In the genomic region with DNA sequence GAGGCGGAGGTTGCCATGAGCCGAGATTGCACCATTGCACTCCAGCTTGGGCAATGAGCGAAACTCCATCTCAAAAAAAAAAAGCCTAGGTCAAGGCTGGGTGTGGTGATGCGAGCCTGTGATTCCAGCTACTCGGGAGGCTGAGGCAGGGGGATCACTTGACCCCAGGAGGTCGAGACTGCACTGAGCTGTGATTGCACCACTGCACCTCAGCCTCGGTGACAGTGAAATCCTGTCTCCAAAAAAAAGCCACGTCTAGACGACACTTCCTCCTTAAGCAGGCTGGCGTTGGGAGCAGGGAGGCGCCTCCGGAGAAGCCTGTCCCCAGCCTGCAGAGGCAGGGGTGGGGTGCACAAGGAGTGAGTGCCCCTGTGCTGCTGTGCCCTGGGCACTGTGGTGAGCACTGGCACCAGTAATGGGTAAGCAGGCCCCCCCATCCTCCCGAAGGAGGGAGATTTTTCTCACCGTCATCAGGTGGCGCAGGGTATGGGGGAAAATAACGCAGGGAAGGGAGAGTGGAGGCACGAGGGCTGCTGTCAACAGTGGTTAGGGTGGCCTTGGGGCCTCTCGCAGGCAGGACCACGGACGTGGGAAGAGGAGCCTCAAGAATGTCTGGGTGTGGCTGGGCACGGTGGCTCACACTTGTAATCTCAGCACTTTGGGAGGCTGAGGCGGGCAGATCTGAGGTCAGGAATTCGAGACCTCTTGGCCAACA, we compare ENCODE assay signal across 1 cellular context.
TF ChIP-seq lines count a peak whose summit lies in the region.

No MANE protein-coding gene starts in this region.

TF ChIP-seq in K562, 482 proteins besides CTCF, POLR2A, EP300 and RAD21 (continued from another document):
- TF ChIP-seq, protein P1, sequence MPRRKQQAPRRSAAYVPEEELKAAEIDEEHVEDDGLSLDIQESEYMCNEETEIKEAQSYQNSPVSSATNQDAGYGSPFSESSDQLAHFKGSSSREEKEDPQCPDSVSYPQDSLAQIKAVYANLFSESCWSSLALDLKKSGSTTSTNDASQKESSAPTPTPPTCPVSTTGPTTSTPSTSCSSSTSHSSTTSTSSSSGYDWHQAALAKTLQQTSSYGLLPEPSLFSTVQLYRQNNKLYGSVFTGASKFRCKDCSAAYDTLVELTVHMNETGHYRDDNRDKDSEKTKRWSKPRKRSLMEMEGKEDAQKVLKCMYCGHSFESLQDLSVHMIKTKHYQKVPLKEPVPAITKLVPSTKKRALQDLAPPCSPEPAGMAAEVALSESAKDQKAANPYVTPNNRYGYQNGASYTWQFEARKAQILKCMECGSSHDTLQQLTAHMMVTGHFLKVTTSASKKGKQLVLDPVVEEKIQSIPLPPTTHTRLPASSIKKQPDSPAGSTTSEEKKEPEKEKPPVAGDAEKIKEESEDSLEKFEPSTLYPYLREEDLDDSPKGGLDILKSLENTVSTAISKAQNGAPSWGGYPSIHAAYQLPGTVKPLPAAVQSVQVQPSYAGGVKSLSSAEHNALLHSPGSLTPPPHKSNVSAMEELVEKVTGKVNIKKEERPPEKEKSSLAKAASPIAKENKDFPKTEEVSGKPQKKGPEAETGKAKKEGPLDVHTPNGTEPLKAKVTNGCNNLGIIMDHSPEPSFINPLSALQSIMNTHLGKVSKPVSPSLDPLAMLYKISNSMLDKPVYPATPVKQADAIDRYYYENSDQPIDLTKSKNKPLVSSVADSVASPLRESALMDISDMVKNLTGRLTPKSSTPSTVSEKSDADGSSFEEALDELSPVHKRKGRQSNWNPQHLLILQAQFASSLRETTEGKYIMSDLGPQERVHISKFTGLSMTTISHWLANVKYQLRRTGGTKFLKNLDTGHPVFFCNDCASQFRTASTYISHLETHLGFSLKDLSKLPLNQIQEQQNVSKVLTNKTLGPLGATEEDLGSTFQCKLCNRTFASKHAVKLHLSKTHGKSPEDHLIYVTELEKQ (CRISPR knock-in tag; IDR thresholded peaks at IDR 0.05), result no peak
- TF ChIP-seq KHSRP (IDR thresholded peaks at IDR 0.05) (no peak), WHSC1 (IDR thresholded peaks at IDR 0.05; ENCODE audit: low read length) (no peak), POLR2AphosphoS2 (IDR thresholded peaks at IDR 0.05; ENCODE audit: low read length) (peak; percentile 19; the same call in 1 of the 2 replicates), EHMT2 (IDR thresholded peaks at IDR 0.05) (no peak), NCOA2 (IDR thresholded peaks at IDR 0.05; ENCODE audit: partially characterized antibody in 2 of 2) (no peak), HDAC8 (tag; IDR thresholded peaks at IDR 0.05) (no peak), PYGO2 (tag; IDR thresholded peaks at IDR 0.05) (no peak), ZNF324 (CRISPR knock-in tag; IDR thresholded peaks at IDR 0.05) (no peak), PCBP2 (IDR thresholded peaks at IDR 0.05; ENCODE audit: low read depth, low read length, poor library complexity, severe bottlenecking) (no peak), SRSF7 (optimal IDR thresholded peaks at IDR 0.05; ENCODE audit: low read depth, low read length) (no peak), BHLHE40 (IDR thresholded peaks at IDR 0.05; ENCODE audit: low read length) (no peak), ZC3H11A (IDR thresholded peaks at IDR 0.05; ENCODE audit: low read depth, low read length) (no peak), ZNF445 (CRISPR knock-in tag; IDR thresholded peaks at IDR 0.05; ENCODE audit: low read depth) (no peak), EGR1 (conservative IDR thresholded peaks at IDR 0.05) (no peak), RBFOX2 (IDR thresholded peaks at IDR 0.05; ENCODE audit: low read depth, low read length) (peak; percentile 57), NR2C2 (CRISPR knock-in tag; IDR thresholded peaks at IDR 0.05) (no peak), NR2C2 (tag; IDR thresholded peaks at IDR 0.05) (no peak), SMARCA5 (IDR thresholded peaks at IDR 0.05) (no peak), BCOR (IDR thresholded peaks at IDR 0.05) (no peak), FUS (optimal IDR thresholded peaks at IDR 0.05; ENCODE audit: low read depth, low read length) (no peak), PHB (CRISPR knock-in tag; IDR thresholded peaks at IDR 0.05) (0 out of 2 replicates have a peak, but pooled peaks have one; percentile 65), ILF3 (IDR thresholded peaks at IDR 0.05; ENCODE audit: borderline replicate concordance) (peak; percentile 79; the same call in 1 of the 2 replicates), ARID1B (IDR thresholded peaks at IDR 0.05) (no peak), GABPB1 (CRISPR knock-in tag; IDR thresholded peaks at IDR 0.05) (no peak), ZNF668 (CRISPR knock-in tag; IDR thresholded peaks at IDR 0.05) (no peak), TEAD4 (IDR thresholded peaks at IDR 0.05; ENCODE audit: low read length) (no peak), TEAD4 (CRISPR knock-in tag; IDR thresholded peaks at IDR 0.05; ENCODE audit: borderline replicate concordance) (no peak), TAF7 (tag; IDR thresholded peaks at IDR 0.05) (no peak), PML (IDR thresholded peaks at IDR 0.05; ENCODE audit: low read length) (no peak), RBBP5 (IDR thresholded peaks at IDR 0.05; ENCODE audit: borderline replicate concordance, insufficient read depth, low read length, poor library complexity, severe bottlenecking) (no peak), ZNF444 (CRISPR knock-in tag; IDR thresholded peaks at IDR 0.05) (no peak), BRD9 (IDR thresholded peaks at IDR 0.05; ENCODE audit: low read depth, partially characterized antibody) (no peak), YBX1 (IDR thresholded peaks at IDR 0.05) (no peak), SP1 (CRISPR knock-in tag; IDR thresholded peaks at IDR 0.05) (no peak), KDM4B (IDR thresholded peaks at IDR 0.05; ENCODE audit: borderline replicate concordance in 2 of 2, low read depth in 1 of 2) (no peak), NUFIP1 (IDR thresholded peaks at IDR 0.05; ENCODE audit: partially characterized antibody) (no peak), ZNF124 (CRISPR knock-in tag; IDR thresholded peaks at IDR 0.05) (no peak), CEBPG (CRISPR knock-in tag; IDR thresholded peaks at IDR 0.05) (0 out of 2 replicates have a peak, but pooled peaks have one; percentile 25), CEBPG (tag; conservative IDR thresholded peaks at IDR 0.05 in 1 of 2, IDR thresholded peaks at IDR 0.05 in 1 of 2) (no peak), SUPT5H (IDR thresholded peaks at IDR 0.05) (peak; percentile 78), FOXM1 (IDR thresholded peaks at IDR 0.05; ENCODE audit: low read depth) (no peak), FOXM1 (CRISPR knock-in tag; IDR thresholded peaks at IDR 0.05; ENCODE audit: low read depth) (no peak), SAP30 (IDR thresholded peaks at IDR 0.05; ENCODE audit: borderline replicate concordance, insufficient read depth, low read depth, low read length, poor library complexity, severe bottlenecking) (no peak), ZNF347 (CRISPR knock-in tag; IDR thresholded peaks at IDR 0.05; ENCODE audit: low read depth) (no peak), HMG20A (CRISPR knock-in tag; conservative IDR thresholded peaks at IDR 0.05) (no peak)
- TF ChIP-seq, protein P2, sequence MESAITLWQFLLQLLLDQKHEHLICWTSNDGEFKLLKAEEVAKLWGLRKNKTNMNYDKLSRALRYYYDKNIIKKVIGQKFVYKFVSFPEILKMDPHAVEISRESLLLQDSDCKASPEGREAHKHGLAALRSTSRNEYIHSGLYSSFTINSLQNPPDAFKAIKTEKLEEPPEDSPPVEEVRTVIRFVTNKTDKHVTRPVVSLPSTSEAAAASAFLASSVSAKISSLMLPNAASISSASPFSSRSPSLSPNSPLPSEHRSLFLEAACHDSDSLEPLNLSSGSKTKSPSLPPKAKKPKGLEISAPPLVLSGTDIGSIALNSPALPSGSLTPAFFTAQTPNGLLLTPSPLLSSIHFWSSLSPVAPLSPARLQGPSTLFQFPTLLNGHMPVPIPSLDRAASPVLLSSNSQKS (CRISPR knock-in tag; IDR thresholded peaks at IDR 0.05), result 0 out of 2 replicates have a peak, but pooled peaks have one; percentile 15
- TF ChIP-seq, protein P3, sequence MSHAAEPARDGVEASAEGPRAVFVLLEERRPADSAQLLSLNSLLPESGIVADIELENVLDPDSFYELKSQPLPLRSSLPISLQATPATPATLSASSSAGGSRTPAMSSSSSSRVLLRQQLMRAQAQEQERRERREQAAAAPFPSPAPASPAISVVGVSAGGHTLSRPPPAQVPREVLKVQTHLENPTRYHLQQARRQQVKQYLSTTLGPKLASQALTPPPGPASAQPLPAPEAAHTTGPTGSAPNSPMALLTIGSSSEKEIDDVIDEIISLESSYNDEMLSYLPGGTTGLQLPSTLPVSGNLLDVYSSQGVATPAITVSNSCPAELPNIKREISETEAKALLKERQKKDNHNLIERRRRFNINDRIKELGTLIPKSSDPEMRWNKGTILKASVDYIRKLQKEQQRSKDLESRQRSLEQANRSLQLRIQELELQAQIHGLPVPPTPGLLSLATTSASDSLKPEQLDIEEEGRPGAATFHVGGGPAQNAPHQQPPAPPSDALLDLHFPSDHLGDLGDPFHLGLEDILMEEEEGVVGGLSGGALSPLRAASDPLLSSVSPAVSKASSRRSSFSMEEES (CRISPR knock-in tag; IDR thresholded peaks at IDR 0.05), result no peak
- TF ChIP-seq, protein P4, sequence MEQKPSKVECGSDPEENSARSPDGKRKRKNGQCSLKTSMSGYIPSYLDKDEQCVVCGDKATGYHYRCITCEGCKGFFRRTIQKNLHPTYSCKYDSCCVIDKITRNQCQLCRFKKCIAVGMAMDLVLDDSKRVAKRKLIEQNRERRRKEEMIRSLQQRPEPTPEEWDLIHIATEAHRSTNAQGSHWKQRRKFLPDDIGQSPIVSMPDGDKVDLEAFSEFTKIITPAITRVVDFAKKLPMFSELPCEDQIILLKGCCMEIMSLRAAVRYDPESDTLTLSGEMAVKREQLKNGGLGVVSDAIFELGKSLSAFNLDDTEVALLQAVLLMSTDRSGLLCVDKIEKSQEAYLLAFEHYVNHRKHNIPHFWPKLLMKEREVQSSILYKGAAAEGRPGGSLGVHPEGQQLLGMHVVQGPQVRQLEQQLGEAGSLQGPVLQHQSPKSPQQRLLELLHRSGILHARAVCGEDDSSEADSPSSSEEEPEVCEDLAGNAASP (IDR thresholded peaks at IDR 0.05), result no peak
- TF ChIP-seq, protein P5, sequence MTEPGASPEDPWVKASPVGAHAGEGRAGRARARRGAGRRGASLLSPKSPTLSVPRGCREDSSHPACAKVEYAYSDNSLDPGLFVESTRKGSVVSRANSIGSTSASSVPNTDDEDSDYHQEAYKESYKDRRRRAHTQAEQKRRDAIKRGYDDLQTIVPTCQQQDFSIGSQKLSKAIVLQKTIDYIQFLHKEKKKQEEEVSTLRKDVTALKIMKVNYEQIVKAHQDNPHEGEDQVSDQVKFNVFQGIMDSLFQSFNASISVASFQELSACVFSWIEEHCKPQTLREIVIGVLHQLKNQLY (CRISPR knock-in tag; conservative IDR thresholded peaks at IDR 0.05), result no peak
- TF ChIP-seq, protein P6, sequence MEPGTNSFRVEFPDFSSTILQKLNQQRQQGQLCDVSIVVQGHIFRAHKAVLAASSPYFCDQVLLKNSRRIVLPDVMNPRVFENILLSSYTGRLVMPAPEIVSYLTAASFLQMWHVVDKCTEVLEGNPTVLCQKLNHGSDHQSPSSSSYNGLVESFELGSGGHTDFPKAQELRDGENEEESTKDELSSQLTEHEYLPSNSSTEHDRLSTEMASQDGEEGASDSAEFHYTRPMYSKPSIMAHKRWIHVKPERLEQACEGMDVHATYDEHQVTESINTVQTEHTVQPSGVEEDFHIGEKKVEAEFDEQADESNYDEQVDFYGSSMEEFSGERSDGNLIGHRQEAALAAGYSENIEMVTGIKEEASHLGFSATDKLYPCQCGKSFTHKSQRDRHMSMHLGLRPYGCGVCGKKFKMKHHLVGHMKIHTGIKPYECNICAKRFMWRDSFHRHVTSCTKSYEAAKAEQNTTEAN (CRISPR knock-in tag; IDR thresholded peaks at IDR 0.05), result no peak
